Comparison of ENCODE assay signal across 18 cellular contexts in the genomic region with DNA sequence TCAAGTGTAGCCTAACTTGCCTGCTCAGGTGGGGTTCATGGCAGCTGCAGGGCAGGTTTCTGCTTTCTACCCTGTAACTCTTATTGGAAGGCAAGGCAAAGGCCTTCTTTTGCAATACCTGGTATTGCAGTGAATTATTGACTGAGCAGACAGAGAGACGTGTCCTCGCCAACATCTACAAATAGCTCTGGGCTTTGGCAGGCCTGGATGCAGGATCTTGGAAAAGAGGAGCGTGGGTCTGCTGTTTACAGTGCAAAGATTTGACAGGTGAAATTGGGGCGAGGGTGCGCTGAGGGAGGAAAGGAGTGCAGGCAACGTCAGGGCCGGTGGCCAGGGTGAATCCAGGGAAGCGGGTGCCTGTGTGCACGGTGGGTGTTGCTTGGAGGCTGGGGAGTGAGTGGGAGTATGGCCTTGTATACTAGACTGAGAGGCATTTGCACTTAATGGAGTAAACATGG. TPM values are rescaled to one million over a fixed set of nuclear protein-coding genes. Genes with fewer than 3 reads are reported as not detected.
DNase-seq lines count a peak whose midpoint lies in the region; ATAC-seq and TF ChIP-seq lines count a peak whose summit lies in the region.
"Had no signal": no experiment of that assay in that cellular context is flagged by ENCODE, and none has a peak within 500 bp of the region (broad histone marks: within the 10 kb centered on the region; RNA-seq: fewer than 3 reads in every experiment).

No MANE protein-coding gene starts in this region.

- peaks cover 31% of the 10 kb centered on the region for H3K4me1 Mint-ChIP-seq in activated T-cell treated with anti-CD3 and anti-CD28 coated beads, Interleukin-2, amount 50 U/mL, for 24 hours (ENCODE audit: low read depth)
- H3K4me1 Mint-ChIP-seq in activated T-cell treated with anti-CD3 and anti-CD28 coated beads, Interleukin-2, amount 50 U/mL, for 72 hours (ENCODE audit: low read depth): peaks cover 21% of the 10 kb centered on the region

- WGBS in right lobe of liver (ENCODE audit: insufficient coverage, low coverage, low lambda C conversion rate, missing lambda C conversion rate): 34% methylated on average over 9 of the region's 9 CpGs

- DNase-seq in activated T-cell treated with anti-CD3 and anti-CD28 coated beads, Interleukin-2, amount 50 U/mL, for 24 hours: no peak
- no peak for DNase-seq in activated T-cell treated with anti-CD3 and anti-CD28 coated beads, Interleukin-2, amount 50 U/mL, for 72 hours
- DNase-seq in caudate nucleus (lab: John Stamatoyannopoulos, UW): no peak
- DNase-seq in right lobe of liver: peak; percentile 79 to 94 (median 91)
- DNase-seq in thoracic aorta (ENCODE audit: low spot score): no peak
- DNase-seq in NCI-H146 treated with DMSO at 0.1 percent for 48 hours (lab: John Stamatoyannopoulos, UW; ENCODE audit: unreplicated experiment): no peak
- DNase-seq in AG20443 (ENCODE audit: low spot score): no peak
- DNase-seq in GM20000 (ENCODE audit: low spot score): no peak
- DNase-seq: activated CD4-positive, alpha-beta T cell treated with anti-CD3 and anti-CD28 coated beads, Interleukin-2, amount 50 U/mL, for 1 hour; activated naive CD8-positive, alpha-beta T cell treated with anti-CD3 and anti-CD28 coated beads, Interleukin-2, amount 10 ng/mL, durations not matched to agents 7 days and 5 days; activated T-cell treated with anti-CD3 and anti-CD28 coated beads, Interleukin-2, amount 50 U/mL, for 1 hour; central memory CD4-positive, alpha-beta T cell; effector memory CD8-positive, alpha-beta T cell; hippocampal formation; NCI-H526 had no signal

- H3K36me3 ChIP-seq in right lobe of liver (peaks cover 0 to 3% (median under 1%) of the 10 kb centered on the region in 4 donors), thoracic aorta (peaks cover 7% of the 10 kb centered on the region)

- peak; percentile 59 for TF ChIP-seq POLR2A in right lobe of liver (IDR thresholded peaks at IDR 0.05)

- H3K4me1 ChIP-seq in right lobe of liver (peaks cover 0 to 78% (median 33%) of the 10 kb centered on the region in 4 donors), thoracic aorta (ENCODE audit: control insufficient read depth in 1 of 2, low read depth in 2 of 2) (peaks cover 67 to 83% of the 10 kb centered on the region in 2 donors)

- H3K9me3 ChIP-seq in right lobe of liver (no peaks in the 10 kb centered on the region), thoracic aorta (no peaks in the 10 kb centered on the region)

- TF ChIP-seq CTCF in right lobe of liver (IDR thresholded peaks at IDR 0.05) (no peak), thoracic aorta (IDR thresholded peaks at IDR 0.05) (no peak), GM20000 (IDR thresholded peaks at IDR 0.05; ENCODE audit: extremely low read depth, missing control alignments) (no peak)

- no peaks in the 10 kb centered on the region for H3K9me3 Mint-ChIP-seq in activated T-cell treated with anti-CD3 and anti-CD28 coated beads, Interleukin-2, amount 50 U/mL, for 24 hours
- no peaks in the 10 kb centered on the region for H3K9me3 Mint-ChIP-seq in activated T-cell treated with anti-CD3 and anti-CD28 coated beads, Interleukin-2, amount 50 U/mL, for 72 hours
- H3K9me3 Mint-ChIP-seq: activated naive CD8-positive, alpha-beta T cell treated with anti-CD3 and anti-CD28 coated beads, Interleukin-2, amount 10 ng/mL, durations not matched to agents 7 days and 5 days; CD14-positive monocyte; effector memory CD8-positive, alpha-beta T cell had no signal

- H3K27me3 ChIP-seq in right lobe of liver (no peaks in the 10 kb centered on the region), thoracic aorta (replicated peaks; ENCODE audit: insufficient read depth) (no peaks in the 10 kb centered on the region)

- H3K27me3 Mint-ChIP-seq in activated T-cell treated with anti-CD3 and anti-CD28 coated beads, Interleukin-2, amount 50 U/mL, for 24 hours: no peaks in the 10 kb centered on the region
- no peaks in the 10 kb centered on the region for H3K27me3 Mint-ChIP-seq in activated T-cell treated with anti-CD3 and anti-CD28 coated beads, Interleukin-2, amount 50 U/mL, for 72 hours (ENCODE audit: low read depth)
- H3K27me3 Mint-ChIP-seq: activated naive CD8-positive, alpha-beta T cell treated with anti-CD3 and anti-CD28 coated beads, Interleukin-2, amount 10 ng/mL, durations not matched to agents 7 days and 5 days; effector memory CD8-positive, alpha-beta T cell had no signal

- H3K36me3 Mint-ChIP-seq in activated T-cell treated with anti-CD3 and anti-CD28 coated beads, Interleukin-2, amount 50 U/mL, for 24 hours (ENCODE audit: low read depth): peaks cover 90% of the 10 kb centered on the region
- peaks cover 15 to 52% of the 10 kb centered on the region in 2 donors for H3K36me3 Mint-ChIP-seq in activated T-cell treated with anti-CD3 and anti-CD28 coated beads, Interleukin-2, amount 50 U/mL, for 72 hours (ENCODE audit: insufficient read depth in 2 of 2)

- ATAC-seq in activated T-cell treated with anti-CD3 and anti-CD28 coated beads, Interleukin-2, amount 50 U/mL, for 72 hours (replicated peaks in 1 of 2): no peak
- peak; percentile 57 to 78 (median 73) for ATAC-seq in right lobe of liver
- ATAC-seq in thoracic aorta (ENCODE audit: insufficient number of reproducible peaks, low FRiP score, low read depth): no peak
- ATAC-seq: effector memory CD8-positive, alpha-beta T cell; K562 had no signal

- H3K4me3 ChIP-seq in right lobe of liver: peak overlapping the region; percentile 3 to 34 (median 8)
- no peak overlapping the region for H3K4me3 ChIP-seq in thoracic aorta
- H3K4me3 ChIP-seq: K562 had no signal

- H3K27ac ChIP-seq in caudate nucleus (ENCODE audit: low read depth, low read length) (peak overlapping the region; percentile 27), right lobe of liver (peak overlapping the region; percentile 90 to 94 (median 93)), thoracic aorta (peak overlapping the region; percentile 82 to 87)
- H3K27ac ChIP-seq: parathyroid adenoma had no signal

- intact Hi-C loops in right lobe of liver (cut with DNase I): loop anchor here in 1 of 2 donors (10.0 kb wide), 1 partner anchor 70 kb away; no protein-coding TSS in a partner anchor

- no peak overlapping the region for H3K4me3 Mint-ChIP-seq in activated T-cell treated with anti-CD3 and anti-CD28 coated beads, Interleukin-2, amount 50 U/mL, for 24 hours
- H3K4me3 Mint-ChIP-seq in activated T-cell treated with anti-CD3 and anti-CD28 coated beads, Interleukin-2, amount 50 U/mL, for 72 hours: no peak overlapping the region
- H3K4me3 Mint-ChIP-seq: activated naive CD8-positive, alpha-beta T cell treated with anti-CD3 and anti-CD28 coated beads, Interleukin-2, amount 10 ng/mL, durations not matched to agents 7 days and 5 days; CD14-positive monocyte; effector memory CD8-positive, alpha-beta T cell had no signal

- peak overlapping the region; percentile 72 for H3K27ac Mint-ChIP-seq in activated T-cell treated with anti-CD3 and anti-CD28 coated beads, Interleukin-2, amount 50 U/mL, for 24 hours
- H3K27ac Mint-ChIP-seq in activated T-cell treated with anti-CD3 and anti-CD28 coated beads, Interleukin-2, amount 50 U/mL, for 72 hours: no peak overlapping the region
- H3K27ac Mint-ChIP-seq: activated naive CD8-positive, alpha-beta T cell treated with anti-CD3 and anti-CD28 coated beads, Interleukin-2, amount 10 ng/mL, durations not matched to agents 7 days and 5 days had no signal

RNA-seq across cellular contexts. Expression of gene ST6GAL1, which starts 44.5 kb away (rescaled TPM):
- total RNA-seq in activated T-cell treated with anti-CD3 and anti-CD28 coated beads, Interleukin-2, amount 50 U/mL, for 72 hours: 100 to 1,000 TPM in 1 of 2 donors, 10 to 100 TPM in 1; 98.1 to 104 TPM
- total RNA-seq in right lobe of liver: 100 to 1,000 TPM; 389 to 574 (median 483) TPM
- 100 to 1,000 TPM in 1 of 2 donors, 10 to 100 TPM in 1; 89.5 to 141 TPM for total RNA-seq in thoracic aorta

Comparison
In these comparisons a context has a peak if more than half of its experiments do, and no peak if none do; other contexts are left out.
1. DNase-seq: peak in right lobe of liver (3 of 3); none in activated T-cell treated with anti-CD3 and anti-CD28 coated beads, Interleukin-2, amount 50 U/mL, for 24 hours (single experiment), activated T-cell treated with anti-CD3 and anti-CD28 coated beads, Interleukin-2, amount 50 U/mL, for 72 hours (0 of 2), caudate nucleus (0 of 61), thoracic aorta (single experiment), NCI-H146 treated with DMSO at 0.1 percent for 48 hours (single experiment), AG20443 (single experiment) and GM20000 (single experiment).
2. ATAC-seq: peak in right lobe of liver (4 of 4); none in activated T-cell treated with anti-CD3 and anti-CD28 coated beads, Interleukin-2, amount 50 U/mL, for 72 hours (0 of 2) and thoracic aorta (single experiment).
3. H3K27ac ChIP-seq: peak in every context shown above with its lines; median percentile 93 in right lobe of liver; 84 in thoracic aorta; 27 in caudate nucleus.